18 cellular contexts compared by ENCODE assay signal in genomic region chr2:192124576-192124975, GRCh38.
DNase-seq lines count a peak whose midpoint lies in the region; ATAC-seq, FAIRE-seq and TF ChIP-seq lines count a peak whose summit lies in the region.
"Had no signal": no experiment of that assay in that cellular context is flagged by ENCODE, and none has a peak within 500 bp of the region (broad histone marks: within the 10 kb centered on the region; RNA-seq: fewer than 3 reads in every experiment).

No MANE protein-coding gene starts in this region.

- H3K36me3 ChIP-seq in BJ (ENCODE audit: control insufficient read depth, insufficient read depth, low read length) (no peaks in the 10 kb centered on the region), sigmoid colon (no peaks in the 10 kb centered on the region), smooth muscle cell (ENCODE audit: low read depth) (no peaks in the 10 kb centered on the region), small intestine (ENCODE audit: control insufficient read depth in 2 of 2, insufficient read depth in 2 of 2, low read length in 2 of 2) (no peaks in the 10 kb centered on the region)
- H3K36me3 ChIP-seq: breast epithelium had no signal

- POLR2A ChIA-PET in BJ (lab: Charles Lee): no interaction called here

- H3K4me2 ChIP-seq in smooth muscle cell: no peak overlapping the region

- H3K27ac ChIP-seq in sigmoid colon (peak overlapping the region in 3 of 4 donors; percentile 0 to 37 (median 30)), smooth muscle cell (ENCODE audit: low read depth) (no peak overlapping the region), small intestine (ENCODE audit: low read depth in 1 of 2, low read length in 1 of 2) (no peak overlapping the region)
- H3K27ac ChIP-seq: breast epithelium, psoas muscle, RWPE1, testis had no signal

- intact Hi-C loops in sigmoid colon (cut with DNase I): no loop called here

- no peak overlapping the region for H2AFZ ChIP-seq in smooth muscle cell (ENCODE audit: low read depth)

- H3K9ac ChIP-seq in smooth muscle cell (ENCODE audit: low read depth): no peak overlapping the region

- TF ChIP-seq EP300 in sigmoid colon (IDR thresholded peaks at IDR 0.05): no peak

- TF ChIP-seq CTCF in BJ (IDR thresholded peaks at IDR 0.05; ENCODE audit: insufficient read depth, low read depth, low read length) (no peak), sigmoid colon (IDR thresholded peaks at IDR 0.05) (no peak), smooth muscle cell (IDR thresholded peaks at IDR 0.05; ENCODE audit: borderline replicate concordance, insufficient read depth, poor library complexity, severe bottlenecking) (no peak)

- ATAC-seq in HG02623 (IDR thresholded peaks at IDR 0.05; ENCODE audit: unreplicated experiment): no peak

- no peaks in the 10 kb centered on the region for H3K79me2 ChIP-seq in smooth muscle cell (ENCODE audit: low read depth)

- H3K4me1 ChIP-seq in sigmoid colon (peaks cover 0 to 39% (median 19%) of the 10 kb centered on the region in 4 donors), smooth muscle cell (ENCODE audit: low read depth) (no peaks in the 10 kb centered on the region), small intestine (ENCODE audit: control insufficient read depth in 2 of 2, insufficient read depth in 1 of 2, low read depth in 1 of 2, low read length in 1 of 2) (no peaks in the 10 kb centered on the region)
- H3K4me1 ChIP-seq: breast epithelium, psoas muscle, testis had no signal

- H4K20me1 ChIP-seq in smooth muscle cell (ENCODE audit: low read depth): no peaks in the 10 kb centered on the region

- FAIRE-seq in small intestine (lab: Jason Lieb, UNC): no peak

- WGBS in sigmoid colon, 2 donors: 91 to 93% methylated on average over 1 of the region's 1 CpG
- WGBS in smooth muscle cell (ENCODE audit: low lambda C conversion rate): 93% methylated on average over 1 of the region's 1 CpG
- 93 to 97% (median 95%) methylated on average over 1 of the region's 1 CpG for WGBS in small intestine, 3 donors

- H3K9me3 ChIP-seq in sigmoid colon (no peaks in the 10 kb centered on the region), smooth muscle cell (replicated peaks; ENCODE audit: low read depth) (no peaks in the 10 kb centered on the region), small intestine (ENCODE audit: control insufficient read depth, low read depth) (no peaks in the 10 kb centered on the region)
- H3K9me3 ChIP-seq: breast epithelium, psoas muscle, testis had no signal

- H3K4me3 ChIP-seq in BJ (ENCODE audit: low read depth, low read length): no peak overlapping the region
- H3K4me3 ChIP-seq in sigmoid colon: no peak overlapping the region
- no peak overlapping the region for H3K4me3 ChIP-seq in smooth muscle cell
- H3K4me3 ChIP-seq in small intestine (ENCODE audit: low read depth in 1 of 2, low read length in 2 of 2): no peak overlapping the region
- H3K4me3 ChIP-seq: breast epithelium, psoas muscle, testis had no signal

- CTCF ChIA-PET in BJ (lab: Yijun Ruan, JAX): interaction anchor here (0.8 to 1.4 kb wide), 2 partner anchors 569 to 1062 kb away, joined by 3 to 5 read pairs; no protein-coding TSS in a partner anchor

- H3F3A ChIP-seq in smooth muscle cell (ENCODE audit: low read depth): no peaks in the 10 kb centered on the region

- no peak for TF ChIP-seq POLR2A in sigmoid colon (IDR thresholded peaks at IDR 0.05)

- H3K27me3 ChIP-seq in BJ (ENCODE audit: control insufficient read depth, insufficient read depth, low read length): no peaks in the 10 kb centered on the region
- H3K27me3 ChIP-seq in sigmoid colon: no peaks in the 10 kb centered on the region
- no peaks in the 10 kb centered on the region for H3K27me3 ChIP-seq in smooth muscle cell (ENCODE audit: low read depth)
- no peaks in the 10 kb centered on the region for H3K27me3 ChIP-seq in small intestine (ENCODE audit: control insufficient read depth in 2 of 2, insufficient read depth in 2 of 2, low read length in 2 of 2)
- H3K27me3 ChIP-seq: breast epithelium, testis had no signal

- peak; percentile 92 for DNase-seq in BJ (ENCODE audit: low read depth)
- peak; percentile 81 for DNase-seq in LHCN-M2 (ENCODE audit: low read depth)
- DNase-seq in dedifferentiated amniotic fluid mesenchymal stem cell (ENCODE audit: extremely low spot score): peak; percentile 19
- DNase-seq in sigmoid colon: no peak
- DNase-seq in smooth muscle cell (lab: John Stamatoyannopoulos, UW; ENCODE audit: unreplicated experiment): no peak
- DNase-seq in COLO668 (lab: John Stamatoyannopoulos, UW; ENCODE audit: unreplicated experiment): no peak
- DNase-seq in small intestine: no peak
- DNase-seq: activated CD4-positive, alpha-beta T cell treated with anti-CD3 and anti-CD28 coated beads for 1 hour; activated naive CD8-positive, alpha-beta T cell treated with anti-CD3 and anti-CD28 coated beads for 36 hours; dermis blood vessel endothelial cell; GF-D8; NCI-H1930; nephron progenitor cell; psoas muscle had no signal

Comparison
In these comparisons a context has a peak if more than half of its experiments do, and no peak if none do; other contexts are left out.
1. DNase-seq: peak in BJ (single experiment), LHCN-M2 (single experiment) and dedifferentiated amniotic fluid mesenchymal stem cell (single experiment); none in sigmoid colon (single experiment), smooth muscle cell (single experiment), COLO668 (single experiment) and small intestine (single experiment).
2. H3K27ac ChIP-seq: peak in sigmoid colon (3 of 4); none in smooth muscle cell (single experiment) and small intestine (0 of 2).